In the genomic region with DNA sequence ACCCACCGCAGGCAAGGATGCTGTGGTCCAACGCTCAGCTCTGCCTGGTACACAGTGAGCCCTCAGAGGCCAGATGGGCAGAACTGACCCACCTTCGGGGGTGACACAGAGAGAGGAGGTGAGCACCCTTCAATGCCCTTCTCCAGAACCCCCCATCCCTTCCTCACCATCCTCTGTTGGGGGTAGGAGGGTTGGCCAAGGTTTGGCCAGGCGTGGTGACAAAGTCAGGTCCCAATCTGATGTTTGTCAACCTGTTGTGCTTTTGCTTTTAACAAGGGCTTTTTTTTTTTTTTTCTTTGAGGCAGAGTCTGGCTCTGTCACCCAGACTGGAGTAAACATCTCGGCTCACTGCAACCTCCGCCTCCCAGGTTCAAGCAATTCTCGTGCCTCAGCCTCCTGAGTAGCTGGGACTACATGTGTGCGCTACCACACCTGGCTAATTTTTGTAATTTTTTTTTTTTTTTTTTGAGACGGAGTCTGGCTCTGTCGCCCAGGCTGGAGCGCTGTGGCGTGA, we compare ENCODE assay signal across 16 cellular contexts. TPM values are rescaled to one million over a fixed set of nuclear protein-coding genes. Genes with fewer than 3 reads are reported as not detected.
A peak's percentile ranks its signal among the peaks of the same experiment; 100 is the strongest.
DNase-seq lines count a peak whose midpoint lies in the region; ATAC-seq and TF ChIP-seq lines count a peak whose summit lies in the region.
"Had no signal": no experiment of that assay in that cellular context is flagged by ENCODE, and none has a peak within 500 bp of the region (broad histone marks: within the 10 kb centered on the region; RNA-seq: fewer than 3 reads in every experiment).

No MANE protein-coding gene starts in this region.

- H3K36me3 Mint-ChIP-seq in CD8-positive, alpha-beta T cell = no peaks in the 10 kb centered on the region
- H3K36me3 Mint-ChIP-seq in activated T-helper 2 cell treated with anti-CD3 and anti-CD28 coated beads, Interferon-gamma antibody, Interleukin-2, Interleukin-4, amounts not matched to agents 10 μg/mL and 5 μg/mL and 100 μg/mL, durations not matched to agents 14 hours and 24 hours and 36 hours (ENCODE audit: low read depth) = peaks cover 59% of the 10 kb centered on the region
- peaks cover 0 to 24% (median 0%) of the 10 kb centered on the region in 5 donors for H3K36me3 Mint-ChIP-seq in naive thymus-derived CD4-positive, alpha-beta T cell
- H3K36me3 Mint-ChIP-seq: activated naive CD4-positive, alpha-beta T cell treated with anti-CD3 and anti-CD28 coated beads, Interleukin-2, amount 50 U/mL, for 24 hours had no signal

- CTCF ChIA-PET in CD8-positive, alpha-beta T cell (lab: Charles Lee) = interaction anchor here (0.7 to 4.6 kb wide), 6 partner anchors 13 to 1977 kb away, joined by 3 to 27 read pairs (median 3); no protein-coding TSS in a partner anchor
- CTCF ChIA-PET in naive thymus-derived CD4-positive, alpha-beta T cell (lab: Charles Lee) = interaction anchor here (0.6 to 9.0 kb wide), 6 partner anchors 10 to 93 kb away, joined by 3 to 137 read pairs (median 7); partner anchors contain the start of gene DACT3

- H3K9me3 ChIP-seq in CD8-positive, alpha-beta T cell (ENCODE audit: low read length) = no peaks in the 10 kb centered on the region
- no peaks in the 10 kb centered on the region for H3K9me3 ChIP-seq in naive thymus-derived CD4-positive, alpha-beta T cell (ENCODE audit: control insufficient read depth in 2 of 3, low read length in 3 of 3)
- H3K9me3 ChIP-seq in MG63 = no peaks in the 10 kb centered on the region

- no peak overlapping the region for H3K4me3 ChIP-seq in CD8-positive, alpha-beta T cell (ENCODE audit: low read depth, low read length)
- peak overlapping the region; percentile 24 for H3K4me3 ChIP-seq in naive thymus-derived CD4-positive, alpha-beta T cell (ENCODE audit: low read length)
- no peak overlapping the region for H3K4me3 ChIP-seq in MG63
- H3K4me3 ChIP-seq: smooth muscle cell had no signal

- POLR2A ChIA-PET in CD8-positive, alpha-beta T cell (lab: Charles Lee) = interaction anchor here (1.0 to 1.2 kb wide), 2 partner anchors 13 to 44 kb away, joined by 3 read pairs; no protein-coding TSS in a partner anchor
- POLR2A ChIA-PET in naive thymus-derived CD4-positive, alpha-beta T cell (lab: Charles Lee) = interaction anchor here (1.1 to 4.9 kb wide), 10 partner anchors 9 to 127 kb away, joined by 3 to 33 read pairs (median 6); partner anchors contain the start of genes CALM3, DACT3 and GNG8

- H3K9me3 Mint-ChIP-seq in CD8-positive, alpha-beta T cell = no peaks in the 10 kb centered on the region
- H3K9me3 Mint-ChIP-seq in activated T-helper 2 cell treated with anti-CD3 and anti-CD28 coated beads, Interferon-gamma antibody, Interleukin-2, Interleukin-4, amounts not matched to agents 10 μg/mL and 5 μg/mL and 100 μg/mL, durations not matched to agents 14 hours and 24 hours and 36 hours = no peaks in the 10 kb centered on the region
- no peaks in the 10 kb centered on the region for H3K9me3 Mint-ChIP-seq in naive thymus-derived CD4-positive, alpha-beta T cell
- H3K9me3 Mint-ChIP-seq: activated naive CD4-positive, alpha-beta T cell treated with anti-CD3 and anti-CD28 coated beads, Interleukin-2, amount 50 U/mL, for 24 hours had no signal

- ATAC-seq in CD8-positive, alpha-beta T cell = peak; percentile 7
- ATAC-seq in naive thymus-derived CD4-positive, alpha-beta T cell = no peak
- no peak for ATAC-seq in HG02763 (IDR thresholded peaks at IDR 0.05; ENCODE audit: unreplicated experiment)
- ATAC-seq: esophagus mucosa had no signal

- no peaks in the 10 kb centered on the region for H3K27me3 ChIP-seq in CD8-positive, alpha-beta T cell (ENCODE audit: insufficient read depth, low read length)
- no peaks in the 10 kb centered on the region for H3K27me3 ChIP-seq in naive thymus-derived CD4-positive, alpha-beta T cell (ENCODE audit: control insufficient read depth in 2 of 2, insufficient read depth in 2 of 2, low read length in 2 of 2)
- no peaks in the 10 kb centered on the region for H3K27me3 ChIP-seq in MG63

- H3K4me1 ChIP-seq in CD8-positive, alpha-beta T cell (ENCODE audit: insufficient read depth, low read length) = peaks cover 79% of the 10 kb centered on the region
- H3K4me1 ChIP-seq in naive thymus-derived CD4-positive, alpha-beta T cell (ENCODE audit: control insufficient read depth in 2 of 2, insufficient read depth in 2 of 2, low read length in 2 of 2) = peaks cover 2 to 82% of the 10 kb centered on the region in 2 donors

- peak; percentile 24 for DNase-seq in NCI-H2029 (lab: John Stamatoyannopoulos, UW)
- no peak for DNase-seq in NCI-H2029 treated with DMSO at 0.1 percent for 48 hours (lab: John Stamatoyannopoulos, UW)
- DNase-seq in CD8-positive, alpha-beta T cell = no peak
- DNase-seq in activated T-helper 2 cell treated with anti-CD3 and anti-CD28 coated beads, Interferon-gamma antibody, Interleukin-2, Interleukin-4, amounts not matched to agents 10 μg/mL and 5 μg/mL and 100 μg/mL, durations not matched to agents 14 hours and 24 hours and 36 hours (ENCODE audit: low spot score) = no peak
- peak in 3 of 9 donors; percentile 50 to 58 (median 52) for DNase-seq in naive thymus-derived CD4-positive, alpha-beta T cell
- DNase-seq in activated CD8-positive, alpha-beta memory T cell treated with anti-CD3 and anti-CD28 coated beads, Interleukin-2, amount 50 U/mL, for 48 hours = no peak
- no peak for DNase-seq in MG63

- no peaks in the 10 kb centered on the region for H3K27me3 Mint-ChIP-seq in CD8-positive, alpha-beta T cell (ENCODE audit: low read depth)
- H3K27me3 Mint-ChIP-seq in activated T-helper 2 cell treated with anti-CD3 and anti-CD28 coated beads, Interferon-gamma antibody, Interleukin-2, Interleukin-4, amounts not matched to agents 10 μg/mL and 5 μg/mL and 100 μg/mL, durations not matched to agents 14 hours and 24 hours and 36 hours (ENCODE audit: low read depth) = no peaks in the 10 kb centered on the region
- H3K27me3 Mint-ChIP-seq in naive thymus-derived CD4-positive, alpha-beta T cell = no peaks in the 10 kb centered on the region
- H3K27me3 Mint-ChIP-seq: activated naive CD4-positive, alpha-beta T cell treated with anti-CD3 and anti-CD28 coated beads, Interleukin-2, amount 50 U/mL, for 24 hours had no signal

- H3K36me3 ChIP-seq in CD8-positive, alpha-beta T cell (ENCODE audit: insufficient read depth, low read length) = no peaks in the 10 kb centered on the region
- no peaks in the 10 kb centered on the region for H3K36me3 ChIP-seq in naive thymus-derived CD4-positive, alpha-beta T cell (ENCODE audit: control insufficient read depth in 2 of 3, insufficient read depth in 3 of 3, low read length in 3 of 3)
- H3K36me3 ChIP-seq in MG63 = no peaks in the 10 kb centered on the region

- TF ChIP-seq CTCF in CD8-positive, alpha-beta T cell (IDR thresholded peaks at IDR 0.05) = no peak

- H3K27ac ChIP-seq in CD8-positive, alpha-beta T cell (ENCODE audit: low read depth, low read length) = no peak overlapping the region
- H3K27ac ChIP-seq in naive thymus-derived CD4-positive, alpha-beta T cell (ENCODE audit: low read depth, low read length) = peak overlapping the region; percentile 59

- intact Hi-C loops in CD8-positive, alpha-beta T cell (cut with DNase I, micrococcal nuclease) = no loop called here
- intact Hi-C loops in activated T-helper 2 cell treated with anti-CD3 and anti-CD28 coated beads, Interferon-gamma antibody, Interleukin-2, Interleukin-4, amounts not matched to agents 10 μg/mL and 5 μg/mL and 100 μg/mL, durations not matched to agents 14 hours and 24 hours and 36 hours (cut with micrococcal nuclease) = loop anchor here (2.0 to 5.0 kb wide), 2 partner anchors 15 to 90 kb away; no protein-coding TSS in a partner anchor
- intact Hi-C loops in naive thymus-derived CD4-positive, alpha-beta T cell (cut with micrococcal nuclease) = loop anchor here (2.0 to 10.0 kb wide), 4 partner anchors 15 to 733 kb away; partner anchors contain the start of genes IRF2BP1 (in 1 of the 2) and PRKD2 (in 1 of the 2)

- peaks cover 60% of the 10 kb centered on the region for H3K4me1 Mint-ChIP-seq in CD8-positive, alpha-beta T cell (ENCODE audit: low read depth)
- H3K4me1 Mint-ChIP-seq in activated T-helper 2 cell treated with anti-CD3 and anti-CD28 coated beads, Interferon-gamma antibody, Interleukin-2, Interleukin-4, amounts not matched to agents 10 μg/mL and 5 μg/mL and 100 μg/mL, durations not matched to agents 14 hours and 24 hours and 36 hours (ENCODE audit: low read depth) = peaks cover 66% of the 10 kb centered on the region
- peaks cover 46 to 83% (median 74%) of the 10 kb centered on the region in 7 donors for H3K4me1 Mint-ChIP-seq in naive thymus-derived CD4-positive, alpha-beta T cell

- H3K27ac Mint-ChIP-seq in CD8-positive, alpha-beta T cell = peak overlapping the region; percentile 92
- H3K27ac Mint-ChIP-seq in activated T-helper 2 cell treated with anti-CD3 and anti-CD28 coated beads, Interferon-gamma antibody, Interleukin-2, Interleukin-4, amounts not matched to agents 10 μg/mL and 5 μg/mL and 100 μg/mL, durations not matched to agents 14 hours and 24 hours and 36 hours = peak overlapping the region; percentile 100
- peak overlapping the region in 8 of 9 donors; percentile 94 to 100 (median 98) for H3K27ac Mint-ChIP-seq in naive thymus-derived CD4-positive, alpha-beta T cell

- H3K4me3 Mint-ChIP-seq in CD8-positive, alpha-beta T cell = no peak overlapping the region
- H3K4me3 Mint-ChIP-seq in activated T-helper 2 cell treated with anti-CD3 and anti-CD28 coated beads, Interferon-gamma antibody, Interleukin-2, Interleukin-4, amounts not matched to agents 10 μg/mL and 5 μg/mL and 100 μg/mL, durations not matched to agents 14 hours and 24 hours and 36 hours (ENCODE audit: low read depth) = peak overlapping the region; percentile 42
- peak overlapping the region in 6 of 10 donors; percentile 80 to 90 (median 82) for H3K4me3 Mint-ChIP-seq in naive thymus-derived CD4-positive, alpha-beta T cell

RNA-seq across cellular contexts. Expression of gene PTGIR, which starts 7.3 kb away (rescaled TPM):
- total RNA-seq in CD8-positive, alpha-beta T cell = under 1 TPM in 1 of 2 experiments, not detected in 1; 0.25 TPM
- 214 and 218 TPM in 2 replicates for total RNA-seq in activated T-helper 2 cell treated with anti-CD3 and anti-CD28 coated beads, Interferon-gamma antibody, Interleukin-2, Interleukin-4, amounts not matched to agents 10 μg/mL and 5 μg/mL and 100 μg/mL, durations not matched to agents 14 hours and 24 hours and 36 hours
- total RNA-seq in naive thymus-derived CD4-positive, alpha-beta T cell = 10 to 100 TPM in 1 of 5 experiments, 1 to 10 TPM in 4; 4.2 to 99.1 (median 4.9) TPM
- 10 to 100 TPM in 1 of 2 donors, 1 to 10 TPM in 1; 5.1 to 13.2 TPM for polyA plus RNA-seq in naive thymus-derived CD4-positive, alpha-beta T cell
- not detected in 2 replicates for total RNA-seq in MG63 (2014; rRNA removed; shearing (Covaris generic); ENCODE audit: low replicate concordance)
- total RNA-seq: HT-29 had no signal

RNA-seq across cellular contexts. Expression of gene CALM3, which starts 16.5 kb away (rescaled TPM):
- 100 to 1,000 TPM; 139 to 150 TPM for total RNA-seq in CD8-positive, alpha-beta T cell
- total RNA-seq in activated T-helper 2 cell treated with anti-CD3 and anti-CD28 coated beads, Interferon-gamma antibody, Interleukin-2, Interleukin-4, amounts not matched to agents 10 μg/mL and 5 μg/mL and 100 μg/mL, durations not matched to agents 14 hours and 24 hours and 36 hours = 537 and 553 TPM in 2 replicates
- 100 to 1,000 TPM; 203 to 517 (median 266) TPM for total RNA-seq in naive thymus-derived CD4-positive, alpha-beta T cell
- polyA plus RNA-seq in naive thymus-derived CD4-positive, alpha-beta T cell = 100 to 1,000 TPM; 242 to 254 TPM
- total RNA-seq in MG63 (2014; rRNA removed; shearing (Covaris generic); ENCODE audit: low replicate concordance) = 90.4 and 116 TPM in 2 replicates

RNA-seq across cellular contexts. Expression of gene GNG8, which starts 18.4 kb away (rescaled TPM):
- total RNA-seq in CD8-positive, alpha-beta T cell = not detected
- 21.4 and 29.1 TPM in 2 replicates for total RNA-seq in activated T-helper 2 cell treated with anti-CD3 and anti-CD28 coated beads, Interferon-gamma antibody, Interleukin-2, Interleukin-4, amounts not matched to agents 10 μg/mL and 5 μg/mL and 100 μg/mL, durations not matched to agents 14 hours and 24 hours and 36 hours
- total RNA-seq in naive thymus-derived CD4-positive, alpha-beta T cell = 10 to 100 TPM in 1 of 5 experiments, 1 to 10 TPM in 1, not detected in 3; 3.2 to 12.3 TPM
- 1 to 10 TPM in 1 of 2 donors, not detected in 1; 9.7 TPM for polyA plus RNA-seq in naive thymus-derived CD4-positive, alpha-beta T cell
- not detected in 2 replicates for total RNA-seq in MG63 (2014; rRNA removed; shearing (Covaris generic); ENCODE audit: low replicate concordance)
- total RNA-seq: A172, bronchial epithelial cell, esophagus mucosa, HT-29, lower leg skin, smooth muscle cell had no signal
- polyA plus RNA-seq: CD14-positive monocyte had no signal

RNA-seq across cellular contexts. Expression of gene DACT3, which starts 43.4 kb away (rescaled TPM):
- total RNA-seq in CD8-positive, alpha-beta T cell = not detected
- 6.1 and 6.5 TPM in 2 replicates for total RNA-seq in activated T-helper 2 cell treated with anti-CD3 and anti-CD28 coated beads, Interferon-gamma antibody, Interleukin-2, Interleukin-4, amounts not matched to agents 10 μg/mL and 5 μg/mL and 100 μg/mL, durations not matched to agents 14 hours and 24 hours and 36 hours
- total RNA-seq in naive thymus-derived CD4-positive, alpha-beta T cell = 1 to 10 TPM in 1 of 5 experiments, under 1 TPM in 3, not detected in 1; 0.11 to 1.3 (median 0.34) TPM
- polyA plus RNA-seq in naive thymus-derived CD4-positive, alpha-beta T cell = under 1 TPM in 1 of 2 donors, not detected in 1; 0.07 TPM
- 1.5 and 1.7 TPM in 2 replicates for total RNA-seq in MG63 (2014; rRNA removed; shearing (Covaris generic); ENCODE audit: low replicate concordance)

Comparison
In these comparisons a context has a peak if more than half of its experiments do, and no peak if none do; other contexts are left out.
1. intact Hi-C loops: an anchor here in activated T-helper 2 cell treated with anti-CD3 and anti-CD28 coated beads, Interferon-gamma antibody, Interleukin-2, Interleukin-4, amounts not matched to agents 10 μg/mL and 5 μg/mL and 100 μg/mL, durations not matched to agents 14 hours and 24 hours and 36 hours (2.0 to 5.0 kb wide) and naive thymus-derived CD4-positive, alpha-beta T cell (2.0 to 10.0 kb wide); none called in CD8-positive, alpha-beta T cell.